9 cellular contexts compared by ENCODE assay signal in the genomic region with DNA sequence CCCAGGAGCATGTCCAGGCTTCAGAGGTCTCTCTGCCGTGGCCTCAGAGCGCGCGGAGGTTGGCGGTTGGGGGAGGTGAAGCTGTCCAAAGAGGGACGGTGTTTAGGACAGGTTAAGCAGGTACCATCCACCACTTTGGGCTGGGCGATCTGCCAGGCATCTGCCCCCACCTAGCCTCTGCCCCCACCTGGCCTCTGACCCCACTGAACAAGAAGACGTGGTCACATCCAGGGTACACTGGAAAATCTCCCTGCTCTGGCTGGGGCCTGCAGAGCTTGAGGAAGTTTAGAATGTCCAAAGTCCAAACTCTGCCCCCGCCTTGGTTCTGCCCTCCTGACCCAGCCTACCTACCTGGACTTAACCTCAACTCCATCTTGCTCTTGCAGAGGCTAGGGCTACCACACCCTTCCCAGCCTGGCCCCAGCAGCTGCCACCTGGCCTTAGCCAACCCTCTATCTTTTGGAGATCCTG. TPM values are rescaled to one million over a fixed set of nuclear protein-coding genes. Genes with fewer than 3 reads are reported as not detected.
DNase-seq lines count a peak whose midpoint lies in the region; ATAC-seq and TF ChIP-seq lines count a peak whose summit lies in the region.
"Had no signal": no experiment of that assay in that cellular context is flagged by ENCODE, and none has a peak within 500 bp of the region (broad histone marks: within the 10 kb centered on the region; RNA-seq: fewer than 3 reads in every experiment).

No MANE protein-coding gene starts in this region.

- no peaks in the 10 kb centered on the region for H3K9me3 ChIP-seq in MM.1S (replicated peaks; ENCODE audit: insufficient read depth, low read length)
- no peaks in the 10 kb centered on the region for H3K9me3 ChIP-seq in endodermal cell (ENCODE audit: control insufficient read depth, low read length)

- H3K4me3 Mint-ChIP-seq in endodermal cell (peak overlapping the region; percentile 68), nephron progenitor cell (peak overlapping the region; percentile 85)

- 93% methylated on average over 9 of the region's 9 CpGs for WGBS in endodermal cell (ENCODE audit: insufficient coverage in 1 of 2, insufficient read length in 1 of 2), 2 experiments

- no peaks in the 10 kb centered on the region for H3K36me3 Mint-ChIP-seq in endodermal cell (ENCODE audit: low read depth)
- no peaks in the 10 kb centered on the region for H3K36me3 Mint-ChIP-seq in nephron progenitor cell (ENCODE audit: low read depth)

- H3K36me3 ChIP-seq in MM.1S (replicated peaks; ENCODE audit: insufficient read depth, low read length) (no peaks in the 10 kb centered on the region), endodermal cell (ENCODE audit: control insufficient read depth, insufficient read depth, low read length) (no peaks in the 10 kb centered on the region)

- H3F3A ChIP-seq in MM.1S (ENCODE audit: insufficient read depth, low read length) = peaks cover 18% of the 10 kb centered on the region

- H3K79me2 ChIP-seq in MM.1S (ENCODE audit: low read length) = peaks cover 30% of the 10 kb centered on the region

- H3K9ac ChIP-seq in MM.1S (ENCODE audit: low read length) (no peak overlapping the region), endodermal cell (ENCODE audit: extremely low read depth, low read length, poor library complexity, severe bottlenecking) (no peak overlapping the region)

- ATAC-seq in HG03039 (IDR thresholded peaks at IDR 0.05; ENCODE audit: unreplicated experiment) = no peak

- peak overlapping the region; percentile 91 for H3K4me3 ChIP-seq in AG09309 (ENCODE audit: control insufficient read depth, low read depth, low read length)
- no peak overlapping the region for H3K4me3 ChIP-seq in MM.1S (ENCODE audit: low read length)
- H3K4me3 ChIP-seq in endodermal cell (ENCODE audit: low read length) = peak overlapping the region; percentile 84

- H4K20me1 ChIP-seq in MM.1S (ENCODE audit: insufficient read depth, low read length) = no peaks in the 10 kb centered on the region

- H2AFZ ChIP-seq in MM.1S (ENCODE audit: low read length) = no peak overlapping the region

- peak overlapping the region; percentile 93; the same call in 1 of the 2 replicates for H3K4me2 ChIP-seq in MM.1S (ENCODE audit: low read depth, low read length)

- peaks cover 38% of the 10 kb centered on the region for H3K27me3 Mint-ChIP-seq in endodermal cell (ENCODE audit: insufficient read depth)
- peaks cover 49% of the 10 kb centered on the region for H3K27me3 Mint-ChIP-seq in nephron progenitor cell (ENCODE audit: low read depth, poor library complexity)

- peaks cover 19% of the 10 kb centered on the region for H3K4me1 ChIP-seq in MM.1S (ENCODE audit: low read length)
- peaks cover 12% of the 10 kb centered on the region for H3K4me1 ChIP-seq in endodermal cell (ENCODE audit: control insufficient read depth, insufficient read depth, low read length)

- H3K9me2 ChIP-seq in MM.1S (replicated peaks; ENCODE audit: insufficient read depth, low read length) = no peaks in the 10 kb centered on the region

- H3K27ac ChIP-seq in MM.1S (ENCODE audit: low read length) (no peak overlapping the region), endodermal cell (ENCODE audit: low read depth, low read length) (no peak overlapping the region)

- TF ChIP-seq CTCF in AG09309 (IDR thresholded peaks at IDR 0.05; ENCODE audit: control insufficient read depth, insufficient read depth, low read depth, low read length, missing control alignments) = no peak
- no peak for TF ChIP-seq CTCF in MM.1S (IDR thresholded peaks at IDR 0.05; ENCODE audit: low read length)
- TF ChIP-seq CTCF in endodermal cell (conservative IDR thresholded peaks at IDR 0.05) = no peak
- no peak for TF ChIP-seq CTCF in nephron progenitor cell (IDR thresholded peaks at IDR 0.05)
- no peak for TF ChIP-seq CTCF in GM20000 (IDR thresholded peaks at IDR 0.05; ENCODE audit: extremely low read depth, missing control alignments)

- no peaks in the 10 kb centered on the region for H3K27me3 ChIP-seq in MM.1S (replicated peaks; ENCODE audit: insufficient read depth, low read length)
- peaks cover 31% of the 10 kb centered on the region for H3K27me3 ChIP-seq in endodermal cell (ENCODE audit: control insufficient read depth, insufficient read depth, low read length, poor library complexity, severe bottlenecking)

- H3K27ac Mint-ChIP-seq in endodermal cell (no peak overlapping the region), nephron progenitor cell (no peak overlapping the region)

- H3K9me3 Mint-ChIP-seq in endodermal cell = no peaks in the 10 kb centered on the region
- H3K9me3 Mint-ChIP-seq in nephron progenitor cell = no peaks in the 10 kb centered on the region

- H3K4me1 Mint-ChIP-seq in endodermal cell = peaks cover 34% of the 10 kb centered on the region
- peaks cover 59% of the 10 kb centered on the region for H3K4me1 Mint-ChIP-seq in nephron progenitor cell

- DNase-seq in AG09309 (ENCODE audit: low read depth) = no peak
- DNase-seq in MM.1S = no peak
- DNase-seq in endodermal cell = peak; percentile 51
- no peak for DNase-seq in nephron progenitor cell
- no peak for DNase-seq in GM20000 (ENCODE audit: low spot score)
- no peak for DNase-seq in NOMO-1 treated with dmso at 0.1 percent for 144 hours (lab: John Stamatoyannopoulos, UW; ENCODE audit: unreplicated experiment)
- DNase-seq in middle frontal gyrus (ENCODE audit: extremely low spot score, low spot score) = no peak
- DNase-seq: activated CD8-positive, alpha-beta memory T cell treated with anti-CD3 and anti-CD28 coated beads for 24 hours had no signal

RNA-seq across cellular contexts. Expression of a gene that starts 1.6 kb away (rescaled TPM):
- total RNA-seq in endodermal cell = 10 to 100 TPM; 16.6 to 21.7 TPM
- polyA plus RNA-seq in endodermal cell (2013, experiment 1 of 2) = 12.1 TPM
- polyA plus RNA-seq in endodermal cell (2013, experiment 2 of 2) = 14.6 TPM

RNA-seq across cellular contexts. Expression of a gene that starts 37.6 kb away (rescaled TPM):
- 10 to 100 TPM; 23.0 to 24.2 TPM for total RNA-seq in endodermal cell
- polyA plus RNA-seq in endodermal cell (2013, experiment 1 of 2) = 24.0 TPM
- 20.7 TPM for polyA plus RNA-seq in endodermal cell (2013, experiment 2 of 2)
